Comparison of ENCODE assay signal across 8 cellular contexts in the genomic region with DNA sequence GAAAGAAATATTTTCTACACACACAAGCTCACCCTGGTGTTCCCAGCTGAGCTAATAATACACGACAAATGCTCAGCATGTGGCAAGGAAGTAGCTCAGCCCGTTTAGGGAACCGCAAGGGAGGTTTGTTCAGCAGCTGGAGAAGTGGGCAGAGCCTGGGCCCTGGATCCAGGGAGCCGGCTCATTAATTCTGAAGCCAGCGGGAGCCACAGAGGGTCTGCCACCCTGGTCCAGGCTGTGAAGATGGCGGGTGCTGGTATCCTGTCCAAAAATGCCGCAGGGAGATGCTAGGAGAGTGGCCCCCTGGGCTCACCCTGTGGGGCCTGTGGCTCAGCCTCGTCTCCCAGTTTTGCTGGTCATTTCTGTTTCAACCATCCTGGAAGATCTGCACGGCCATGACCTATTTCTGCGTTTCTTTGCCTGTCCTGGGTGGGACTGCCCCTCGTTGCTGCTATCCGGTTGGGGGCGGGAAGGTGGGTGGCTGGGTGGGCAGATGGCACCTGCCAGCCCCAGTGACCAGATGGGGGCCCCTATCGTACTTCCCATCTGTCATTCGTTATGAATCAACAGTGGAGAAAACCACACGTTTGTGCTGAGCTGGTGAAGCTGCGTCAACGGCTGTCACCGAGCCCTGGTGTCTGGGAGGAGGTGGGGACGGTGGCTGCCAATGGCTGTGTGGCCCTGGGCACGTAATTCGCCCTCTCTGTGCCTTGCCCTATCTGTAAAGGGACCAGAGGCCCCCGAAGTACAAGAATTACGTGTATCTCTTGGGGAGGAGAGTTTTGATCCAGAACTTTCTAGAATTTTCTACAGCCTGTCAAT. TPM values are rescaled to one million over a fixed set of nuclear protein-coding genes. Genes with fewer than 3 reads are reported as not detected.
DNase-seq lines count a peak whose midpoint lies in the region; ATAC-seq and TF ChIP-seq lines count a peak whose summit lies in the region.

No MANE protein-coding gene starts in this region.

- H3K4me2 ChIP-seq in parathyroid adenoma (ENCODE audit: low read length), result no peak overlapping the region

- no peaks in the 10 kb centered on the region for H3K9me3 Mint-ChIP-seq in CD4-positive, CD25-positive, alpha-beta regulatory T cell

- no peaks in the 10 kb centered on the region for H3K36me3 ChIP-seq in CD4-positive, CD25-positive, alpha-beta regulatory T cell (ENCODE audit: control insufficient read depth, insufficient read depth, low read length)
- H3K36me3 ChIP-seq in parathyroid adenoma (ENCODE audit: control insufficient read depth, insufficient read depth, low read length), result no peaks in the 10 kb centered on the region
- H3K36me3 ChIP-seq in vagina, result no peaks in the 10 kb centered on the region

- H3K27me3 Mint-ChIP-seq in CD4-positive, CD25-positive, alpha-beta regulatory T cell, result no peaks in the 10 kb centered on the region

- peak overlapping the region; percentile 67 for H2AFZ ChIP-seq in parathyroid adenoma

- no peaks in the 10 kb centered on the region for H3K9me3 ChIP-seq in CD4-positive, CD25-positive, alpha-beta regulatory T cell (ENCODE audit: control insufficient read depth in 2 of 2, low read length in 2 of 2)
- H3K9me3 ChIP-seq in parathyroid adenoma (ENCODE audit: control insufficient read depth, low read length), result no peaks in the 10 kb centered on the region
- H3K9me3 ChIP-seq in vagina, result no peaks in the 10 kb centered on the region

- H3K27ac Mint-ChIP-seq in CD4-positive, CD25-positive, alpha-beta regulatory T cell, result peak overlapping the region; percentile 91 to 97 (median 96)

- peak overlapping the region; percentile 83 for H3K27ac ChIP-seq in CD4-positive, CD25-positive, alpha-beta regulatory T cell (ENCODE audit: insufficient read depth, low read length, poor library complexity, severe bottlenecking)
- H3K27ac ChIP-seq in parathyroid adenoma (no peak overlapping the region), vagina (peak overlapping the region; percentile 40)

- H3K4me1 ChIP-seq in CD4-positive, CD25-positive, alpha-beta regulatory T cell (ENCODE audit: control insufficient read depth, insufficient read depth, low read length, poor library complexity, severe bottlenecking), result peaks cover 31% of the 10 kb centered on the region
- H3K4me1 ChIP-seq in parathyroid adenoma (no peaks in the 10 kb centered on the region), vagina (peaks cover 4% of the 10 kb centered on the region)

- H3K27me3 ChIP-seq in CD4-positive, CD25-positive, alpha-beta regulatory T cell (ENCODE audit: control insufficient read depth, insufficient read depth, low read length), result no peaks in the 10 kb centered on the region
- H3K27me3 ChIP-seq in parathyroid adenoma (ENCODE audit: control insufficient read depth, insufficient read depth, low read length), result no peaks in the 10 kb centered on the region
- H3K27me3 ChIP-seq in vagina, result no peaks in the 10 kb centered on the region

- H3K4me3 Mint-ChIP-seq in CD4-positive, CD25-positive, alpha-beta regulatory T cell, result peak overlapping the region; percentile 47 to 80 (median 72)

- H3K79me2 ChIP-seq in parathyroid adenoma, result no peaks in the 10 kb centered on the region

- peaks cover 4 to 35% (median 20%) of the 10 kb centered on the region in 4 donors for H3K4me1 Mint-ChIP-seq in CD4-positive, CD25-positive, alpha-beta regulatory T cell

- TF ChIP-seq POLR2A in vagina (IDR thresholded peaks at IDR 0.05), result no peak

- ATAC-seq in CD4-positive, CD25-positive, alpha-beta regulatory T cell (ENCODE audit: low read depth in 2 of 2), result peak; percentile 78 to 80
- ATAC-seq in GM21528 (IDR thresholded peaks at IDR 0.05; ENCODE audit: low FRiP score, unreplicated experiment), result peak; percentile 51

- H3K36me3 Mint-ChIP-seq in CD4-positive, CD25-positive, alpha-beta regulatory T cell, result no peaks in the 10 kb centered on the region

- no peak overlapping the region for H3K9ac ChIP-seq in parathyroid adenoma

- peak overlapping the region; percentile 32 for H3K4me3 ChIP-seq in CD4-positive, CD25-positive, alpha-beta regulatory T cell (ENCODE audit: low read depth, low read length)
- H3K4me3 ChIP-seq in parathyroid adenoma (ENCODE audit: low read depth, low read length) (no peak overlapping the region), vagina (no peak overlapping the region)

- TF ChIP-seq CTCF in parathyroid adenoma (IDR thresholded peaks at IDR 0.05) (no peak), vagina (IDR thresholded peaks at IDR 0.05) (no peak)

- intact Hi-C loops in vagina (cut with DNase I), result no loop called here

- peak; percentile 68 to 75 (median 68) for DNase-seq in CD4-positive, CD25-positive, alpha-beta regulatory T cell
- DNase-seq in NCI-H2107 (lab: John Stamatoyannopoulos, UW), result peak; percentile 54
- peak; percentile 74 for DNase-seq in activated CD4-positive, alpha-beta T cell treated with anti-CD3 and anti-CD28 coated beads, Interleukin-2, amount 50 U/mL, for 1 hour
- peak; percentile 73 for DNase-seq in effector CD4-positive, alpha-beta T cell
- no peak for DNase-seq in vagina (ENCODE audit: extremely low spot score in 2 of 2)
- DNase-seq in NCI-H187 treated with DMSO at 0.1 percent for 48 hours (lab: John Stamatoyannopoulos, UW), result no peak

RNA-seq across cellular contexts. Expression of gene GNA15, which starts 2.7 kb away (rescaled TPM):
- 43.0 TPM for total RNA-seq in CD4-positive, CD25-positive, alpha-beta regulatory T cell
- 1 to 10 TPM; 4.1 to 8.0 (median 6.2) TPM for polyA plus RNA-seq in CD4-positive, CD25-positive, alpha-beta regulatory T cell
- total RNA-seq in vagina, result 28.2 TPM

RNA-seq across cellular contexts. Expression of gene GNA11, which starts 39.0 kb away (rescaled TPM):
- total RNA-seq in CD4-positive, CD25-positive, alpha-beta regulatory T cell, result 0.81 TPM
- polyA plus RNA-seq in CD4-positive, CD25-positive, alpha-beta regulatory T cell, result under 1 TPM in 3 of 4 donors, not detected in 1; 0.21 to 0.44 (median 0.23) TPM
- 33.6 TPM for total RNA-seq in vagina

RNA-seq across cellular contexts. Expression of gene S1PR4, which starts 45.4 kb away (rescaled TPM):
- 159 TPM for total RNA-seq in CD4-positive, CD25-positive, alpha-beta regulatory T cell
- 100 to 1,000 TPM; 706 to 902 (median 799) TPM for polyA plus RNA-seq in CD4-positive, CD25-positive, alpha-beta regulatory T cell
- not detected for total RNA-seq in vagina

RNA-seq across cellular contexts. Expression of gene NCLN, which starts 52.5 kb away (rescaled TPM):
- 48.0 TPM for total RNA-seq in CD4-positive, CD25-positive, alpha-beta regulatory T cell
- 10 to 100 TPM; 13.3 to 30.8 (median 20.4) TPM for polyA plus RNA-seq in CD4-positive, CD25-positive, alpha-beta regulatory T cell
- 34.9 TPM for total RNA-seq in vagina

Comparison
In these comparisons a context has a peak if more than half of its experiments do, and no peak if none do; other contexts are left out.
1. DNase-seq: peak in CD4-positive, CD25-positive, alpha-beta regulatory T cell (3 of 3), NCI-H2107 (single experiment), activated CD4-positive, alpha-beta T cell treated with anti-CD3 and anti-CD28 coated beads, Interleukin-2, amount 50 U/mL, for 1 hour (single experiment) and effector CD4-positive, alpha-beta T cell (single experiment); none in vagina (0 of 2) and NCI-H187 treated with DMSO at 0.1 percent for 48 hours (single experiment).
2. RNA of gene GNA11, which starts 39.0 kb away (total RNA-seq): 33.6 TPM in vagina (single experiment); 0.81 TPM in CD4-positive, CD25-positive, alpha-beta regulatory T cell (single experiment); every median in the first group is over 10 times any median in the second.
3. RNA of gene S1PR4, which starts 45.4 kb away (total RNA-seq): 159 TPM in CD4-positive, CD25-positive, alpha-beta regulatory T cell (single experiment); not detected in vagina (single experiment); every median in the first group is over 100 times any median in the second.